In genomic region chr12:54935235-54935951, GRCh38 we compare ENCODE assay signal across 9 cellular contexts. TPM values are rescaled to one million over a fixed set of nuclear protein-coding genes. Genes with fewer than 3 reads are reported as not detected.
A peak's percentile ranks its signal among the peaks of the same experiment; 100 is the strongest.
DNase-seq lines count a peak whose midpoint lies in the region; ATAC-seq, FAIRE-seq and TF ChIP-seq lines count a peak whose summit lies in the region.
"Had no signal": no experiment of that assay in that cellular context is flagged by ENCODE, and none has a peak within 500 bp of the region (broad histone marks: within the 10 kb centered on the region; RNA-seq: fewer than 3 reads in every experiment).

No MANE protein-coding gene starts in this region.

- H3K4me2 ChIP-seq in A549 = peak overlapping the region; percentile 45

- intact Hi-C loops in mucosa of descending colon (cut with DNase I, micrococcal nuclease) = no loop called here

- peak; percentile 70 for FAIRE-seq in A549 (lab: Jason Lieb, UNC)
- FAIRE-seq: islet of Langerhans had no signal

- 19% methylated on average over 5 of the region's 5 CpGs for WGBS in A549 (ENCODE audit: missing lambda C conversion rate)

- CTCF ChIA-PET in A549 (lab: Yijun Ruan, JAX) = interaction anchor here (0.7 to 2.1 kb wide), 10 partner anchors 17 to 355 kb away, joined by 3 to 7 read pairs (median 4); partner anchors contain the start of gene MUCL1

- TF ChIP-seq CTCF in A549 (IDR thresholded peaks at IDR 0.05) = peak; percentile 42; the same call in 2 of the 3 replicates
- peak; percentile 7 for TF ChIP-seq CTCF in astrocyte of the spinal cord (IDR thresholded peaks at IDR 0.05; ENCODE audit: low read depth, low read length)
- no peak for TF ChIP-seq CTCF in mucosa of descending colon (IDR thresholded peaks at IDR 0.05)

- no peaks in the 10 kb centered on the region for H3K36me3 ChIP-seq in mucosa of descending colon (ENCODE audit: low read depth)

- TF ChIP-seq RAD21 in A549 (conservative IDR thresholded peaks at IDR 0.05 in 1 of 2, IDR thresholded peaks at IDR 0.05 in 1 of 2) = peak; percentile 50 to 61

- TF ChIP-seq POLR2A in A549 (IDR thresholded peaks at IDR 0.05; ENCODE audit: low read length) = no peak

- no peak for TF ChIP-seq EP300 in A549 (IDR thresholded peaks at IDR 0.05)

- H3K4me1 ChIP-seq in A549 = peaks cover 10% of the 10 kb centered on the region
- no peaks in the 10 kb centered on the region for H3K4me1 ChIP-seq in mucosa of descending colon (ENCODE audit: low read depth)

- ATAC-seq in A549 = peak; percentile 96 to 97
- peak; percentile 96 for ATAC-seq in GM18870 (IDR thresholded peaks at IDR 0.05; ENCODE audit: unreplicated experiment)
- ATAC-seq in HG03095 (IDR thresholded peaks at IDR 0.05; ENCODE audit: unreplicated experiment) = peak; percentile 97
- peak; percentile 86 for ATAC-seq in mucosa of descending colon

- peak overlapping the region; percentile 59 to 78 for H3K27ac ChIP-seq in A549

- in situ Hi-C loops in astrocyte of the spinal cord (cut with HindIII; ENCODE audit: low sequenced_read_pairs) = no loop called here

- DNase-seq in A549 (ENCODE audit: low read depth in 1 of 2, low spot score in 1 of 2) = peak; percentile 84 to 86
- DNase-seq in RPMI8226 = peak; percentile 5
- DNase-seq in astrocyte of the spinal cord (ENCODE audit: low read depth, low spot score) = peak; percentile 91
- DNase-seq in mucosa of descending colon = peak in 1 of 3 donors; percentile 8
- no peak for DNase-seq in NCI-H1436 (lab: John Stamatoyannopoulos, UW)
- DNase-seq in epidermal melanocyte (ENCODE audit: insufficient read length, low spot score) = no peak

- H3K9me3 ChIP-seq in A549 (no peaks in the 10 kb centered on the region), mucosa of descending colon (peaks cover 4% of the 10 kb centered on the region)

- POLR2A ChIA-PET in A549 (lab: Yijun Ruan, JAX) = no interaction called here

- H3K4me3 ChIP-seq in A549 (no peak overlapping the region), astrocyte of the spinal cord (ENCODE audit: low read depth, low read length) (no peak overlapping the region), mucosa of descending colon (no peak overlapping the region)

TF ChIP-seq in A549, 52 proteins besides CTCF, POLR2A, EP300 and RAD21:
- peak; percentile 70 for TF ChIP-seq JUNB (IDR thresholded peaks at IDR 0.05)
- TF ChIP-seq MAFK (IDR thresholded peaks at IDR 0.05; ENCODE audit: partially characterized antibody) = peak; percentile 87
- TF ChIP-seq FOSL2 (IDR thresholded peaks at IDR 0.05) = peak; percentile 57; the same call in 1 of the 2 replicates
- TF ChIP-seq FOSL2 (CRISPR knock-in tag; IDR thresholded peaks at IDR 0.05) = peak; percentile 92
- TF ChIP-seq, protein P1, sequence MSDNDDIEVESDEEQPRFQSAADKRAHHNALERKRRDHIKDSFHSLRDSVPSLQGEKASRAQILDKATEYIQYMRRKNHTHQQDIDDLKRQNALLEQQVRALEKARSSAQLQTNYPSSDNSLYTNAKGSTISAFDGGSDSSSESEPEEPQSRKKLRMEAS (IDR thresholded peaks at IDR 0.05) = peak; percentile 63
- TF ChIP-seq SMC3 (IDR thresholded peaks at IDR 0.05) = 0 out of 3 replicates have a peak, but pooled peaks have one; percentile 29
- no peak for TF ChIP-seq SREBF2 (IDR thresholded peaks at IDR 0.05)
- TF ChIP-seq NFE2L2 (conservative IDR thresholded peaks at IDR 0.05; ENCODE audit: low read length) = peak; percentile 81
- TF ChIP-seq ZC3H11A (IDR thresholded peaks at IDR 0.05) = no peak
- no peak for TF ChIP-seq POLR2AphosphoS2 (conservative IDR thresholded peaks at IDR 0.05; ENCODE audit: low read length)
- no peak for TF ChIP-seq ZFP36 (IDR thresholded peaks at IDR 0.05; ENCODE audit: borderline replicate concordance, partially characterized antibody)

RNA-seq across cellular contexts. Expression of gene TESPA1, which starts 49.2 kb away (rescaled TPM):
- polyA plus RNA-seq in A549 (2011; rRNA removed) (not detected in 2 replicates), A549 (2017; fragmentation: RNase III; extraction: RNeasy Plus Mini Kit Qiagen cat#74134 plus additional on column Dnase treatment) (not detected in 3 replicates)
- polyA plus RNA-seq in A549 (2012; cell fraction: cytosol; rRNA removed) = not detected in 2 replicates
- polyA plus RNA-seq in A549 (2012; cell fraction: nucleus; rRNA removed) = not detected in 2 replicates
- not detected in 2 replicates for polyA minus RNA-seq in A549 (2011; rRNA and poly(A)+ RNA removed)
- 1 to 10 TPM in 2 of 3 donors, under 1 TPM in 1; 0.75 to 2.7 (median 1.7) TPM for total RNA-seq in mucosa of descending colon

Comparison
In these comparisons a context has a peak if more than half of its experiments do, and no peak if none do; other contexts are left out.
1. DNase-seq: peak in A549 (2 of 2), RPMI8226 (single experiment) and astrocyte of the spinal cord (single experiment); none in NCI-H1436 (single experiment) and epidermal melanocyte (single experiment).
2. Peak in every context shown above with its lines, with median percentiles within 50 percentile points of each other: ATAC-seq.